Comparison of ENCODE assay signal across 9 cellular contexts in the genomic region with DNA sequence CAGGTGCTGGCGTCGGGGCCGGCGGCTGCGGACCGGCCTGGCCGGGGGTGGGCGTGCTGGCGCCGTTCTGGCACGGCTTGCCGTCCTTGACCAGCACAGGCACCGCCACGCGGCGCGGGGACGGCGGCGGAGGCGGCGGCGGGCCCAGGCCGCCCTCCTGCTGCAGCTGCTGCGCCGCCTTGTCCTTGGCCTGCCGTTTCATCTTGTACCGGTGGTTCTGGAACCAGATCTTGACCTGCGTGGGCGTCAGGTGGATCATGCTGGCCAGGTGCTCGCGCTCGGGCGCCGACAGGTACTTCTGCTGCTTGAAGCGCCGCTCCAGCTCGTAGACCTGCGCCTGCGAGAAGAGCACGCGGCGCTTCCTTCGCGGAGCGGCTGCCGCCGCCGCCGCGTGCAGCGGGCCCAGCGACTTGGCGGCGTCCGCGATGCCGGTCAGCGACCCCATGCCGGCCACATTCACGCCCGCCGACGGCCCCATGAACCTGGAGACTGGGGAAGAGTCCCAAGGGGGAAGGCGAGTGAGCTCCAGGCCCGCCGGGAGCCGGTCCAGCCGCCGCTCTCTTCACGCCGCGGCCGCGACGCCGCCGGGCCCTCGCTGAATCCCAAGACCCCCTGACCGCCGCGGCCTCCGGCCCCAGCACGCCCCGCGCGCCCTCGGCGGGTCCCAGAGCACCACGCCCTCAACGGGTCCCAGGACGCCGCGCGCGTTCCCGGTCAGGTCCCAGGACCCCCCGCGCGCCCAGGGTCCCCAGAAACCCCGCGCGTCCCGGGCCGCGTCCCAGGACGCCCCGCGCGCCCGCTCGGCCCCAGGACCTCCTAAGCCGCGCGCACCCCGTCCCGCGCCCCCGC. TPM values are rescaled to one million over a fixed set of nuclear protein-coding genes. Genes with fewer than 3 reads are reported as not detected.
DNase-seq lines count a peak whose midpoint lies in the region; ATAC-seq, FAIRE-seq and TF ChIP-seq lines count a peak whose summit lies in the region.
"Had no signal": no experiment of that assay in that cellular context is flagged by ENCODE, and none has a peak within 500 bp of the region (broad histone marks: within the 10 kb centered on the region; RNA-seq: fewer than 3 reads in every experiment).

No MANE protein-coding gene starts in this region.

- TF ChIP-seq CTCF in left ventricle myocardium inferior (IDR thresholded peaks at IDR 0.05; ENCODE audit: borderline replicate concordance) (no peak), right atrium auricular region (IDR thresholded peaks at IDR 0.05) (no peak), kidney (IDR thresholded peaks at IDR 0.05; ENCODE audit: borderline replicate concordance, extremely low read depth, insufficient read depth) (no peak), upper lobe of right lung (IDR thresholded peaks at IDR 0.05) (no peak)

- no peak for FAIRE-seq in kidney (lab: Jason Lieb, UNC)

- intact Hi-C loops in left ventricle myocardium inferior (cut with micrococcal nuclease): no loop called here
- intact Hi-C loops in kidney (cut with DNase I): no loop called here
- intact Hi-C loops in upper lobe of right lung (cut with DNase I): no loop called here

- ATAC-seq in upper lobe of right lung: peak; percentile 36

- H3K36me3 ChIP-seq in left ventricle myocardium inferior (no peaks in the 10 kb centered on the region), right atrium auricular region (no peaks in the 10 kb centered on the region), kidney (ENCODE audit: control insufficient read depth in 1 of 2, insufficient read depth in 2 of 2, low read length in 2 of 2) (no peaks in the 10 kb centered on the region), upper lobe of right lung (no peaks in the 10 kb centered on the region)

- peaks cover 20% of the 10 kb centered on the region for H3K4me1 ChIP-seq in left ventricle myocardium inferior
- H3K4me1 ChIP-seq in right atrium auricular region: peaks cover 0 to 13% of the 10 kb centered on the region in 2 donors
- no peaks in the 10 kb centered on the region for H3K4me1 ChIP-seq in kidney (ENCODE audit: control insufficient read depth in 1 of 2, insufficient read depth in 1 of 2, low read depth in 1 of 2, low read length in 2 of 2)
- no peaks in the 10 kb centered on the region for H3K4me1 ChIP-seq in upper lobe of right lung

- DNase-seq in left ventricle myocardium inferior (no peak), right atrium auricular region (ENCODE audit: low spot score) (no peak), kidney (peak; percentile 55), upper lobe of right lung (peak; percentile 66), H4 (ENCODE audit: low spot score) (no peak), NOMO-1 (lab: John Stamatoyannopoulos, UW; ENCODE audit: unreplicated experiment in 2 of 2) (no peak), NCI-H1417 treated with DMSO at 0.1 percent for 48 hours (lab: John Stamatoyannopoulos, UW) (no peak)
- peak; percentile 61 for DNase-seq in activated CD8-positive, alpha-beta memory T cell treated with anti-CD3 and anti-CD28 coated beads, Interleukin-2, amount 50 U/mL, for 48 hours

- no peak overlapping the region for H3K27ac ChIP-seq in left ventricle myocardium inferior (replicated peaks)
- H3K27ac ChIP-seq in right atrium auricular region: no peak overlapping the region
- H3K27ac ChIP-seq in kidney (ENCODE audit: low read depth in 2 of 2, low read length in 2 of 2): no peak overlapping the region
- no peak overlapping the region for H3K27ac ChIP-seq in upper lobe of right lung

- H3K9ac ChIP-seq in kidney (ENCODE audit: low read length in 2 of 2): no peak overlapping the region

- no peaks in the 10 kb centered on the region for H3K9me3 ChIP-seq in left ventricle myocardium inferior (replicated peaks)
- H3K9me3 ChIP-seq in right atrium auricular region: no peaks in the 10 kb centered on the region
- H3K9me3 ChIP-seq in kidney (ENCODE audit: control insufficient read depth in 1 of 2, low read length in 2 of 2): peaks cover 0 to 4% of the 10 kb centered on the region in 2 donors
- no peaks in the 10 kb centered on the region for H3K9me3 ChIP-seq in upper lobe of right lung

- H3K27me3 ChIP-seq in left ventricle myocardium inferior (ENCODE audit: low read depth) (peaks cover 100% of the 10 kb centered on the region), right atrium auricular region (peaks cover 51 to 67% of the 10 kb centered on the region in 2 donors), upper lobe of right lung (peaks cover 99% of the 10 kb centered on the region)

- peak overlapping the region; percentile 45 for H3K4me3 ChIP-seq in left ventricle myocardium inferior
- H3K4me3 ChIP-seq in right atrium auricular region: peak overlapping the region in 1 of 2 donors; percentile 31
- no peak overlapping the region for H3K4me3 ChIP-seq in kidney (ENCODE audit: low read length in 2 of 2)
- H3K4me3 ChIP-seq in upper lobe of right lung: no peak overlapping the region

RNA-seq across cellular contexts. Expression of a gene that starts 1.1 kb away (rescaled TPM):
- total RNA-seq in left ventricle myocardium inferior: not detected
- total RNA-seq in right atrium auricular region: not detected
- not detected for total RNA-seq in kidney
- polyA plus RNA-seq in kidney (ENCODE audit: insufficient read depth, low read depth, low replicate concordance): not detected
- not detected for total RNA-seq in upper lobe of right lung
- 1.1 and 1.8 TPM in 2 replicates for total RNA-seq in H4 (2014; rRNA removed; shearing (Covaris generic))
- total RNA-seq: osteocyte had no signal

Comparison
In these comparisons a context has a peak if more than half of its experiments do, and no peak if none do; other contexts are left out.
1. DNase-seq: peak in activated CD8-positive, alpha-beta memory T cell treated with anti-CD3 and anti-CD28 coated beads, Interleukin-2, amount 50 U/mL, for 48 hours (single experiment), kidney (single experiment) and upper lobe of right lung (single experiment); none in left ventricle myocardium inferior (single experiment), right atrium auricular region (single experiment), H4 (single experiment), NOMO-1 (0 of 2) and NCI-H1417 treated with DMSO at 0.1 percent for 48 hours (single experiment).